Comparison of ENCODE assay signal across 16 cellular contexts in the genomic region with DNA sequence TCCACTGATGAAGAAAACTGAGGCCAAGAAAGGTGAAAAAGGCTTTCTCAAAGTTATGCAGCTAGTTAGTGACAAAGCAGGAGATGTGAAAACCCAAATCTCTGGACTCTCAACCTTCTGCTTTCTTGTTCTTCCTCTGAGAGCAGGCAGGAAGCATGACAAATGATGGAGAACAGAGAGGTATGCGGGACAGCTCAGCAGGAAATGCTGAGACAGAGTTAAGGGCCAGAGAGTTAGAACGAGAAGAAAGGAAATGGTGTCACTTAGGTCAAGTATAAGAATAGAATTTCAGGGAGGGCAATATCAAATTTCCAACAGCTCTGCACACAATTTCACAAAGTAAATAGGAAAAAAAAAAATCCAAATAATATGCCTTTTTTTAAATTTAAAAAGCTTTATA.
DNase-seq lines count a peak whose midpoint lies in the region; ATAC-seq, FAIRE-seq and TF ChIP-seq lines count a peak whose summit lies in the region.
"Had no signal": no experiment of that assay in that cellular context is flagged by ENCODE, and none has a peak within 500 bp of the region (broad histone marks: within the 10 kb centered on the region; RNA-seq: fewer than 3 reads in every experiment).

No MANE protein-coding gene starts in this region.

- H3K27me3 ChIP-seq in RWPE2 (ENCODE audit: insufficient read depth, poor library complexity, severe bottlenecking), result no peaks in the 10 kb centered on the region
- no peaks in the 10 kb centered on the region for H3K27me3 ChIP-seq in skeletal muscle satellite cell (ENCODE audit: control insufficient read depth, insufficient read depth, low read length)
- H3K27me3 ChIP-seq in ovary, result no peaks in the 10 kb centered on the region
- no peaks in the 10 kb centered on the region for H3K27me3 ChIP-seq in naive thymus-derived CD4-positive, alpha-beta T cell (ENCODE audit: control insufficient read depth in 2 of 2, insufficient read depth in 2 of 2, low read length in 2 of 2)
- H3K27me3 ChIP-seq: dorsolateral prefrontal cortex had no signal

- POLR2A ChIA-PET in naive thymus-derived CD4-positive, alpha-beta T cell (lab: Charles Lee), result no interaction called here

- no peak for TF ChIP-seq CTCF in RWPE2 (IDR thresholded peaks at IDR 0.05; ENCODE audit: poor library complexity, severe bottlenecking)
- TF ChIP-seq CTCF in foreskin fibroblast (IDR thresholded peaks at IDR 0.05; ENCODE audit: low read depth, low read length), result no peak
- TF ChIP-seq CTCF in ovary (IDR thresholded peaks at IDR 0.05), result no peak

- H3K4me1 ChIP-seq in RWPE2 (ENCODE audit: insufficient read depth, poor library complexity, severe bottlenecking) (peaks cover under 1% of the 10 kb centered on the region), skeletal muscle satellite cell (ENCODE audit: control insufficient read depth, insufficient read depth, low read length) (peaks cover 10% of the 10 kb centered on the region), ovary (ENCODE audit: insufficient read depth) (no peaks in the 10 kb centered on the region)
- no peaks in the 10 kb centered on the region for H3K4me1 ChIP-seq in naive thymus-derived CD4-positive, alpha-beta T cell (ENCODE audit: control insufficient read depth in 2 of 2, insufficient read depth in 2 of 2, low read length in 2 of 2)
- H3K4me1 ChIP-seq: parathyroid adenoma had no signal

- H3K4me3 Mint-ChIP-seq in naive thymus-derived CD4-positive, alpha-beta T cell, result no peak overlapping the region
- H3K4me3 Mint-ChIP-seq: activated CD8-positive, alpha-beta T cell treated with anti-CD3 and anti-CD28 coated beads, Interleukin-2, amount 10 ng/mL, durations not matched to agents 7 days and 5 days; activated T-helper 17 cell treated with anti-CD3 and anti-CD28 coated beads, Interleukin-2, amount 50 U/mL, for 72 hours; CD8-positive, alpha-beta memory T cell had no signal

- peak overlapping the region; percentile 28 for H3K4me2 ChIP-seq in skeletal muscle satellite cell (ENCODE audit: low read length)

- no peak overlapping the region for H3K27ac Mint-ChIP-seq in naive thymus-derived CD4-positive, alpha-beta T cell
- H3K27ac Mint-ChIP-seq: activated CD8-positive, alpha-beta T cell treated with anti-CD3 and anti-CD28 coated beads, Interleukin-2, amount 10 ng/mL, durations not matched to agents 7 days and 5 days; activated T-helper 17 cell treated with anti-CD3 and anti-CD28 coated beads, Interleukin-2, amount 50 U/mL, for 72 hours; CD8-positive, alpha-beta memory T cell had no signal

- H3K9ac ChIP-seq in skeletal muscle satellite cell (ENCODE audit: low read depth, low read length), result no peak overlapping the region
- H3K9ac ChIP-seq: parathyroid adenoma had no signal

- TF ChIP-seq POLR2A in H54 (IDR thresholded peaks at IDR 0.05; ENCODE audit: low read depth, low read length), result no peak
- TF ChIP-seq POLR2A in ovary (IDR thresholded peaks at IDR 0.05), result no peak

- H3K9me3 ChIP-seq in RWPE2 (ENCODE audit: severe bottlenecking) (peaks cover 2% of the 10 kb centered on the region), skeletal muscle satellite cell (replicated peaks; ENCODE audit: low read length) (peaks cover 4% of the 10 kb centered on the region), ovary (no peaks in the 10 kb centered on the region)
- H3K9me3 ChIP-seq in naive thymus-derived CD4-positive, alpha-beta T cell (ENCODE audit: control insufficient read depth in 2 of 3, low read length in 3 of 3), result peaks cover 0 to 14% (median 0%) of the 10 kb centered on the region in 3 experiments

- H3K4me3 ChIP-seq in RWPE2 (ENCODE audit: severe bottlenecking), result no peak overlapping the region
- H3K4me3 ChIP-seq in foreskin fibroblast (ENCODE audit: low read depth in 1 of 2, low read length in 2 of 2), result no peak overlapping the region
- H3K4me3 ChIP-seq in skeletal muscle satellite cell (ENCODE audit: low read length), result no peak overlapping the region
- no peak overlapping the region for H3K4me3 ChIP-seq in ovary
- H3K4me3 ChIP-seq in naive thymus-derived CD4-positive, alpha-beta T cell (ENCODE audit: low read length), result no peak overlapping the region
- H3K4me3 ChIP-seq: dorsolateral prefrontal cortex had no signal

- no peaks in the 10 kb centered on the region for H3K27me3 Mint-ChIP-seq in naive thymus-derived CD4-positive, alpha-beta T cell
- H3K27me3 Mint-ChIP-seq: activated T-helper 17 cell treated with anti-CD3 and anti-CD28 coated beads, Interleukin-2, amount 50 U/mL, for 72 hours had no signal

- 38 to 43% (median 39%) methylated on average over 2 of the region's 2 CpGs for WGBS in ovary, 3 donors

- CTCF ChIA-PET in naive thymus-derived CD4-positive, alpha-beta T cell (lab: Charles Lee), result no interaction called here

- H3K36me3 Mint-ChIP-seq in naive thymus-derived CD4-positive, alpha-beta T cell, result peaks cover 0 to 11% (median 0%) of the 10 kb centered on the region in 5 donors

- intact Hi-C loops in ovary (cut with DNase I), result no loop called here
- intact Hi-C loops in naive thymus-derived CD4-positive, alpha-beta T cell (cut with micrococcal nuclease), result no loop called here

- no peaks in the 10 kb centered on the region for H3K4me1 Mint-ChIP-seq in naive thymus-derived CD4-positive, alpha-beta T cell
- H3K4me1 Mint-ChIP-seq: CD8-positive, alpha-beta memory T cell had no signal

- peak; percentile 1 for DNase-seq in H54 (ENCODE audit: insufficient read length, low spot score)
- no peak for DNase-seq in RWPE2 (ENCODE audit: low spot score)
- peak; percentile 38 to 62 for DNase-seq in foreskin fibroblast
- no peak for DNase-seq in ovary
- DNase-seq in naive thymus-derived CD4-positive, alpha-beta T cell, result no peak
- DNase-seq: activated CD8-positive, alpha-beta T cell treated with anti-CD3 and anti-CD28 coated beads, Interleukin-2, amount 10 ng/mL, durations not matched to agents 7 days and 5 days; CD8-positive, alpha-beta memory T cell; dorsolateral prefrontal cortex; NCI-H446 treated with DMSO at 0.1 percent for 48 hours; stimulated activated naive CD8-positive, alpha-beta T cell treated with anti-CD3 and anti-CD28 coated beads, Interleukin-15, Interleukin-2, amounts not matched to agents 100 U/mL and 50 U/mL, for 24 hours had no signal

- TF ChIP-seq EP300 in ovary (IDR thresholded peaks at IDR 0.05), result no peak

- peaks cover 9 to 45% (median 20%) of the 10 kb centered on the region in 11 donors for H3K9me3 Mint-ChIP-seq in naive thymus-derived CD4-positive, alpha-beta T cell

- no peak for FAIRE-seq in H54 (lab: Jason Lieb, UNC)
- FAIRE-seq: GM18507 had no signal

- H3K36me3 ChIP-seq in RWPE2 (ENCODE audit: low read depth) (no peaks in the 10 kb centered on the region), skeletal muscle satellite cell (ENCODE audit: insufficient read depth, low read length) (no peaks in the 10 kb centered on the region), ovary (no peaks in the 10 kb centered on the region)
- no peaks in the 10 kb centered on the region for H3K36me3 ChIP-seq in naive thymus-derived CD4-positive, alpha-beta T cell (ENCODE audit: control insufficient read depth in 2 of 3, insufficient read depth in 3 of 3, low read length in 3 of 3)

- ATAC-seq in RWPE2 (ENCODE audit: low read depth) (peak; percentile 57; the same call in 2 of the 3 replicates), HG03175 (IDR thresholded peaks at IDR 0.05; ENCODE audit: unreplicated experiment) (no peak)
- no peak for ATAC-seq in naive thymus-derived CD4-positive, alpha-beta T cell
- ATAC-seq: activated CD8-positive, alpha-beta T cell treated with anti-CD3 and anti-CD28 coated beads, Interleukin-2, amount 10 ng/mL, durations not matched to agents 7 days and 5 days; activated T-helper 17 cell treated with anti-CD3 and anti-CD28 coated beads, Interleukin-2, amount 50 U/mL, for 72 hours; stimulated activated naive CD8-positive, alpha-beta T cell treated with anti-CD3 and anti-CD28 coated beads, Interleukin-15, Interleukin-2, amounts not matched to agents 100 U/mL and 50 U/mL, for 24 hours had no signal

- H3K27ac ChIP-seq in RWPE2 (ENCODE audit: poor library complexity, severe bottlenecking) (no peak overlapping the region), ovary (no peak overlapping the region)
- no peak overlapping the region for H3K27ac ChIP-seq in naive thymus-derived CD4-positive, alpha-beta T cell (ENCODE audit: low read depth, low read length)
- H3K27ac ChIP-seq: dorsolateral prefrontal cortex, HL-60, parathyroid adenoma had no signal

Comparison
In these comparisons a context has a peak if more than half of its experiments do, and no peak if none do; other contexts are left out.
1. DNase-seq: peak in H54 (single experiment) and foreskin fibroblast (2 of 2); none in RWPE2 (single experiment), ovary (0 of 5) and naive thymus-derived CD4-positive, alpha-beta T cell (0 of 9).